Comparison of ENCODE assay signal across 11 cellular contexts in the genomic region with DNA sequence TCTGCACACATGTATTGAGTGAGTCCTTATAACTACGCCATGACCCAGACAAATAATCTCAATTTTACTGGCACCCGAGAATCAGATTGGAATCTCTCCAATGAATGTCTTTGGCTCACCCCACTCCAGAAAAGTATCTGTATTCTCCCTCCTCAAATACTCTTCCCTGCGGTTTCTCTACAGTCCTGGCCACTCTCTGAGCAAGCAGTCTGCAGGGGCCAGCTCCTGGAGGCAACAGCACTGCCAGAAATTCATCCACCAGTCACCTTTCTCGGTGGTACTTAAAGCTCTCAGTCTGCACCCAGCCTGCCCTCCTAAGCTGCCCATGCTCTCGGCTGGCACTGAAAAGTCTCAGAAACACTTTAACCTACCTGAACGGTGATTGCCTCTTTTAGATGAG. TPM values are rescaled to one million over a fixed set of nuclear protein-coding genes. Genes with fewer than 3 reads are reported as not detected.
DNase-seq lines count a peak whose midpoint lies in the region; TF ChIP-seq lines count a peak whose summit lies in the region.
"Had no signal": no experiment of that assay in that cellular context is flagged by ENCODE, and none has a peak within 500 bp of the region (broad histone marks: within the 10 kb centered on the region; RNA-seq: fewer than 3 reads in every experiment).

No MANE protein-coding gene starts in this region.

- H3K27ac ChIP-seq in angular gyrus (ENCODE audit: low read depth, low read length): peak overlapping the region; percentile 37
- H3K27ac ChIP-seq in temporal lobe (ENCODE audit: low read depth, low read length): peak overlapping the region; percentile 51
- H3K27ac ChIP-seq: 22Rv1 had no signal

- no peak for TF ChIP-seq CTCF in GM10266 (IDR thresholded peaks at IDR 0.05; ENCODE audit: control insufficient read depth, insufficient read depth, low read depth, missing control alignments)

- DNase-seq in DMS 273 (lab: John Stamatoyannopoulos, UW; ENCODE audit: unreplicated experiment) (peak; percentile 64), DMS 273 treated with DMSO at 0.1 percent for 48 hours (lab: John Stamatoyannopoulos, UW) (no peak), hepatic stellate cell (ENCODE audit: low spot score) (peak; percentile 21), GM10266 (ENCODE audit: extremely low spot score) (no peak), activated gamma-delta T cell (lab: John Stamatoyannopoulos, UW) (no peak)
- DNase-seq in activated effector memory CD4-positive, alpha-beta T cell treated with Interleukin-2 at 50 U/mL for 16 hours: no peak
- DNase-seq: activated CD8-positive, alpha-beta memory T cell treated with anti-CD3 and anti-CD28 coated beads for 24 hours; NCI-H187 treated with DMSO at 0.1 percent for 48 hours had no signal

RNA-seq across cellular contexts. Expression of a gene that starts 16.1 kb away (rescaled TPM):
- total RNA-seq in temporal lobe: 67.9 TPM

Comparison
In these comparisons a context has a peak if more than half of its experiments do, and no peak if none do; other contexts are left out.
1. DNase-seq: peak in DMS 273 (single experiment) and hepatic stellate cell (single experiment); none in DMS 273 treated with DMSO at 0.1 percent for 48 hours (single experiment), GM10266 (single experiment), activated effector memory CD4-positive, alpha-beta T cell treated with Interleukin-2 at 50 U/mL for 16 hours (single experiment) and activated gamma-delta T cell (single experiment).